8 cellular contexts compared by ENCODE assay signal in the genomic region with DNA sequence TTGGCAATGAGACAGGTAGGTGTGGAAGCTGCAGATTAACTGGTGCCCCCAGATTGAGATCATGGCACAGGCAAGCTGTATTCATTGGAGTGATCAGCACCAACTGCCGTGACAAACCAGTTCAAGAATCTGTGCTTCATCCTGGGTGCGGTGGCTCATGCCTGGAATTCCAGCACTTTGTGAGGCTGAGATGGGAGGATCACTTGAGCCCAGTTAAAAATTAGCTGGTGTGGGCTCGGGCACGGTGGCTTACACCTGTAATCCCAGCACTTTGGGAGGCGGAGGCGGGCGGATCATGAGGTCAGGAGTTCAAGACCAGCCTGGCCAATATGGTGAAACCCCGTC. TPM values are rescaled to one million over a fixed set of nuclear protein-coding genes. Genes with fewer than 3 reads are reported as not detected.
DNase-seq lines count a peak whose midpoint lies in the region; ATAC-seq, FAIRE-seq and TF ChIP-seq lines count a peak whose summit lies in the region.
"Not testable (repeated sequence)": the region's sequence is repeated elsewhere in the genome, so short reads cannot be mapped to it uniquely, and the experiment has no call there.

No MANE protein-coding gene starts in this region.

- not testable (repeated sequence) for H3K79me1 ChIP-seq in trophoblast cell (ENCODE audit: low read length)

- H2BK120ac ChIP-seq in trophoblast cell (ENCODE audit: insufficient read depth, low read length, poor library complexity): peak overlapping the region; percentile 36

- H4K91ac ChIP-seq in trophoblast cell (ENCODE audit: low read depth, low read length): peak overlapping the region; percentile 32

- H3K23ac ChIP-seq in trophoblast cell (ENCODE audit: low read length): not testable (repeated sequence)

- peak overlapping the region; percentile 11 for H3K14ac ChIP-seq in trophoblast cell (ENCODE audit: low read length)

- not testable (repeated sequence) for ATAC-seq in upper lobe of left lung (ENCODE audit: low FRiP score in 2 of 2)

- not testable (repeated sequence) for FAIRE-seq in bronchial epithelial cell (lab: Jason Lieb, UNC)

- H3K79me2 ChIP-seq in trophoblast cell (ENCODE audit: control insufficient read depth, insufficient read depth, low read length, poor library complexity): not testable (repeated sequence)

- TF ChIP-seq CTCF in bronchial epithelial cell (IDR thresholded peaks at IDR 0.05; ENCODE audit: insufficient read depth, low read length, severe bottlenecking); fibroblast of pulmonary artery (IDR thresholded peaks at IDR 0.05; ENCODE audit: low read length, missing control alignments); liver (IDR thresholded peaks at IDR 0.05; ENCODE audit: low read depth, low read length, missing input control); upper lobe of left lung (IDR thresholded peaks at IDR 0.05): not testable (repeated sequence)

- H4K12ac ChIP-seq in trophoblast cell (ENCODE audit: low read depth, low read length): not testable (repeated sequence)

- H3K36me3 Mint-ChIP-seq in activated CD4-positive, alpha-beta memory T cell treated with anti-CD3 and anti-CD28 coated beads for 36 hours: peaks cover 49% of the 10 kb centered on the region

- H3K9me3 ChIP-seq in liver (ENCODE audit: control insufficient read depth in 4 of 4, low read length in 3 of 4); trophoblast cell (ENCODE audit: insufficient read depth, low read depth, low read length); upper lobe of left lung: not testable (repeated sequence)

- not testable (repeated sequence) for H3K9ac ChIP-seq in liver (ENCODE audit: low read depth in 1 of 2, low read length in 2 of 2); trophoblast cell (ENCODE audit: low read length)

- intact Hi-C loops in activated CD4-positive, alpha-beta memory T cell treated with anti-CD3 and anti-CD28 coated beads for 36 hours (cut with micrococcal nuclease): loop anchor here (2.0 kb wide), 1 partner anchor 33 kb away; the partner anchor contains the start of gene CFLAR

- H3K27me3 ChIP-seq in bronchial epithelial cell (ENCODE audit: control insufficient read depth, insufficient read depth, low read length); liver (ENCODE audit: control insufficient read depth in 4 of 4, insufficient read depth in 4 of 4, low read length in 3 of 4); trophoblast cell (ENCODE audit: insufficient read depth, low read length); upper lobe of left lung: not testable (repeated sequence)

- not testable (repeated sequence) for H2BK5ac ChIP-seq in trophoblast cell (ENCODE audit: low read depth, low read length, poor library complexity)

- POLR2A ChIA-PET in activated CD4-positive, alpha-beta memory T cell treated with anti-CD3 and anti-CD28 coated beads for 36 hours (lab: Charles Lee): interaction anchor here (1.0 to 1.6 kb wide), 3 partner anchors 18 to 330 kb away, joined by 3 to 5 read pairs (median 5); no protein-coding TSS in a partner anchor

- 92% methylated on average over 8 of the region's 8 CpGs for WGBS in liver
- WGBS in trophoblast cell (ENCODE audit: extremely low coverage, insufficient coverage, insufficient read length): no CpG with 5 or more reads among the region's 8 CpGs
- 87 to 89% methylated on average over 8 of the region's 8 CpGs for WGBS in upper lobe of left lung, 2 donors

- peak overlapping the region; percentile 59 for H3K27ac Mint-ChIP-seq in activated CD4-positive, alpha-beta memory T cell treated with anti-CD3 and anti-CD28 coated beads for 36 hours

- peak overlapping the region; percentile 43 for H2BK12ac ChIP-seq in trophoblast cell (ENCODE audit: low read length)

- not testable (repeated sequence) for H2AFZ ChIP-seq in trophoblast cell (ENCODE audit: insufficient read depth, low read length, poor library complexity)

- H2AK5ac ChIP-seq in trophoblast cell (ENCODE audit: low read length): peak overlapping the region; percentile 68

- not testable (repeated sequence) for H3K9me3 Mint-ChIP-seq in activated CD4-positive, alpha-beta memory T cell treated with anti-CD3 and anti-CD28 coated beads for 36 hours

- H3K18ac ChIP-seq in trophoblast cell (ENCODE audit: low read length): not testable (repeated sequence)

- TF ChIP-seq RAD21 in liver (IDR thresholded peaks at IDR 0.05): not testable (repeated sequence)

- H3K4me1 ChIP-seq in liver (ENCODE audit: control insufficient read depth in 4 of 4, insufficient read depth in 4 of 4, low read length in 3 of 4): peaks cover 3 to 22% (median 14%) of the 10 kb centered on the region in 4 donors
- peaks cover 5 to 14% of the 10 kb centered on the region in 2 experiments for H3K4me1 ChIP-seq in trophoblast cell (ENCODE audit: control insufficient read depth in 1 of 2, insufficient read depth in 2 of 2, low read length in 2 of 2)
- H3K4me1 ChIP-seq in upper lobe of left lung: peaks cover 54 to 68% (median 60%) of the 10 kb centered on the region in 4 donors

- not testable (repeated sequence) for H3K4me3 Mint-ChIP-seq in activated CD4-positive, alpha-beta memory T cell treated with anti-CD3 and anti-CD28 coated beads for 36 hours

- H3K4me3 ChIP-seq in bronchial epithelial cell (ENCODE audit: low read depth, low read length); fibroblast of pulmonary artery (replicated peaks; ENCODE audit: low read depth, low read length); liver (ENCODE audit: low read depth in 1 of 3, low read length in 3 of 3); trophoblast cell (ENCODE audit: low read depth, low read length); upper lobe of left lung: not testable (repeated sequence)

- peaks cover 45% of the 10 kb centered on the region for H3K4me1 Mint-ChIP-seq in activated CD4-positive, alpha-beta memory T cell treated with anti-CD3 and anti-CD28 coated beads for 36 hours (ENCODE audit: low read depth)

- CTCF ChIA-PET in activated CD4-positive, alpha-beta memory T cell treated with anti-CD3 and anti-CD28 coated beads for 36 hours (lab: Charles Lee): interaction anchor here (0.9 to 2.2 kb wide), 4 partner anchors 8 to 82 kb away, joined by 3 to 11 read pairs (median 4); no protein-coding TSS in a partner anchor

- H3K4me2 ChIP-seq in trophoblast cell (ENCODE audit: low read length): peak overlapping the region; percentile 2

- not testable (repeated sequence) for H3K27me3 Mint-ChIP-seq in activated CD4-positive, alpha-beta memory T cell treated with anti-CD3 and anti-CD28 coated beads for 36 hours

- DNase-seq in EH (ENCODE audit: low read depth): peak; percentile 86
- peak; percentile 60 for DNase-seq in NCI-H460 (ENCODE audit: extremely low read depth, low read depth)
- DNase-seq in activated CD4-positive, alpha-beta memory T cell treated with anti-CD3 and anti-CD28 coated beads for 36 hours; upper lobe of left lung: not testable (repeated sequence)
- DNase-seq in bronchial epithelial cell (ENCODE audit: low read depth): peak; percentile 79
- peak; percentile 58 for DNase-seq in fibroblast of pulmonary artery (ENCODE audit: low read depth)
- DNase-seq in trophoblast cell: peak; percentile 84 to 87

- peak overlapping the region; percentile 40 for H3K4ac ChIP-seq in trophoblast cell (ENCODE audit: low read depth, low read length)

- peak overlapping the region; percentile 78 for H4K8ac ChIP-seq in trophoblast cell (ENCODE audit: low read depth, low read length)

- peak overlapping the region; percentile 32 to 44 for H3K27ac ChIP-seq in liver (ENCODE audit: low read depth in 1 of 2, low read length in 2 of 2)
- peak overlapping the region; percentile 44 for H3K27ac ChIP-seq in trophoblast cell (ENCODE audit: low read depth, low read length)
- peak overlapping the region; percentile 70 to 90 (median 80) for H3K27ac ChIP-seq in upper lobe of left lung

- not testable (repeated sequence) for TF ChIP-seq EP300 in upper lobe of left lung (IDR thresholded peaks at IDR 0.05)

- not testable (repeated sequence) for TF ChIP-seq POLR2A in upper lobe of left lung (IDR thresholded peaks at IDR 0.05)

- H3K36me3 ChIP-seq in bronchial epithelial cell (ENCODE audit: control insufficient read depth, insufficient read depth, low read length) (peaks cover 17% of the 10 kb centered on the region), liver (ENCODE audit: control insufficient read depth in 4 of 4, insufficient read depth in 3 of 4, low read depth in 1 of 4, low read length in 3 of 4) (peaks cover 21 to 38% (median 36%) of the 10 kb centered on the region in 4 donors), upper lobe of left lung (peaks cover 25 to 97% (median 66%) of the 10 kb centered on the region in 4 donors)
- not testable (repeated sequence) for H3K36me3 ChIP-seq in trophoblast cell (ENCODE audit: control insufficient read depth in 1 of 2, insufficient read depth in 2 of 2, low read length in 2 of 2)

RNA-seq across cellular contexts. Expression of gene CASP10, which starts 33.1 kb away (rescaled TPM):
- total RNA-seq in NCI-H460 (2014; rRNA removed; shearing (Covaris generic)): 12.7 and 13.0 TPM in 2 replicates
- 9.8 and 12.9 TPM in 2 replicates for polyA plus RNA-seq in NCI-H460 (2014; cell fraction: nucleus; rRNA removed)
- total RNA-seq in activated CD4-positive, alpha-beta memory T cell treated with anti-CD3 and anti-CD28 coated beads for 36 hours: 10 to 100 TPM; 15.9 to 16.7 TPM
- total RNA-seq in bronchial epithelial cell: 2.6 and 5.1 TPM in 2 replicates
- 10 to 100 TPM in 1 of 2 donors, 1 to 10 TPM in 1; 8.7 to 13.6 TPM for total RNA-seq in liver
- polyA plus RNA-seq in liver: 1 to 10 TPM; 2.2 to 2.6 TPM
- 0.24 and 0.29 TPM in 2 replicates for polyA plus RNA-seq in trophoblast cell (2013)
- 10 to 100 TPM; 21.1 to 67.1 (median 29.9) TPM for total RNA-seq in upper lobe of left lung

RNA-seq across cellular contexts. Expression of gene CFLAR, which starts 33.8 kb away (rescaled TPM):
- total RNA-seq in NCI-H460 (2014; rRNA removed; shearing (Covaris generic)): 70.1 and 71.1 TPM in 2 replicates
- 36.7 and 39.2 TPM in 2 replicates for polyA plus RNA-seq in NCI-H460 (2014; cell fraction: nucleus; rRNA removed)
- 100 to 1,000 TPM; 325 to 343 TPM for total RNA-seq in activated CD4-positive, alpha-beta memory T cell treated with anti-CD3 and anti-CD28 coated beads for 36 hours
- total RNA-seq in bronchial epithelial cell (77.1 and 100 TPM in 2 replicates), liver (100 to 1,000 TPM in 1 of 2 donors, 10 to 100 TPM in 1; 34.0 to 169 TPM), upper lobe of left lung (1,000 to 10,000 TPM in 1 of 6 donors, 100 to 1,000 TPM in 5; 263 to 1,189 (median 435) TPM)
- polyA plus RNA-seq in liver: 10 to 100 TPM; 24.4 to 56.9 TPM
- polyA plus RNA-seq in trophoblast cell (2013): 14.5 TPM in 2 replicates
